1 cellular context compared by ENCODE assay signal in genomic region chr4:24583451-24584174, GRCh38.
A peak's percentile ranks its signal among the peaks of the same experiment; 100 is the strongest.
TF ChIP-seq lines count a peak whose summit lies in the region.

No MANE protein-coding gene starts in this region.

TF ChIP-seq in GM12878, 131 proteins besides CTCF, POLR2A, EP300 and RAD21 (continued from another document and continues in another):
- TF ChIP-seq ZBTB4 (CRISPR knock-in tag; IDR thresholded peaks at IDR 0.05) = no peak
- TF ChIP-seq ATF7 (IDR thresholded peaks at IDR 0.05; ENCODE audit: low read depth) = no peak
- TF ChIP-seq SIN3A (IDR thresholded peaks at IDR 0.05; ENCODE audit: low read depth, low read length) = peak; percentile 67; the same call in 1 of the 2 replicates
- 0 out of 2 replicates have a peak, but pooled peaks have one; percentile 30 for TF ChIP-seq TCF7 (IDR thresholded peaks at IDR 0.05; ENCODE audit: borderline replicate concordance)
- TF ChIP-seq JUND (IDR thresholded peaks at IDR 0.05; ENCODE audit: low read depth, low read length) = no peak
- TF ChIP-seq IKZF1 (conservative IDR thresholded peaks at IDR 0.05) = no peak; the same call in 1 of the 2 replicates
- TF ChIP-seq EGR1 (IDR thresholded peaks at IDR 0.05; ENCODE audit: borderline replicate concordance in 1 of 2, low read depth in 2 of 2, low read length in 2 of 2) = peak in 1 of 2 experiments; percentile 45; a peak in 1 of 3 replicates
- TF ChIP-seq RELB (IDR thresholded peaks at IDR 0.05; ENCODE audit: low read depth) = 0 out of 2 replicates have a peak, but pooled peaks have one; percentile 42
- TF ChIP-seq NFXL1 (IDR thresholded peaks at IDR 0.05; ENCODE audit: borderline replicate concordance) = no peak
- TF ChIP-seq ZNF274 (IDR thresholded peaks at IDR 0.05; ENCODE audit: insufficient read depth, insufficient read length) = no peak
- TF ChIP-seq ESRRA (IDR thresholded peaks at IDR 0.05; ENCODE audit: low read length) = no peak
- peak; percentile 60 for TF ChIP-seq GABPA (IDR thresholded peaks at IDR 0.05; ENCODE audit: low read depth)
- TF ChIP-seq SIX5 (IDR thresholded peaks at IDR 0.05; ENCODE audit: low read depth, low read length, severe bottlenecking) = no peak
- TF ChIP-seq RFX5 (IDR thresholded peaks at IDR 0.05; ENCODE audit: low read depth, low read length) = no peak
- no peak for TF ChIP-seq NR2C2 (IDR thresholded peaks at IDR 0.05; ENCODE audit: borderline replicate concordance, control insufficient read depth, insufficient read length, low read depth)
- no peak for TF ChIP-seq SREBF1 (IDR thresholded peaks at IDR 0.05; ENCODE audit: low read length)
- peak; percentile 69; the same call in 1 of the 2 replicates for TF ChIP-seq SPI1 (IDR thresholded peaks at IDR 0.05; ENCODE audit: borderline replicate concordance, insufficient read depth, low read depth, low read length)
- peak; percentile 45; the same call in 1 of the 2 replicates for TF ChIP-seq RUNX3 (IDR thresholded peaks at IDR 0.05; ENCODE audit: low read length)
- TF ChIP-seq FOXM1 (IDR thresholded peaks at IDR 0.05; ENCODE audit: low read depth, low read length) = no peak
- no peak for TF ChIP-seq ASH2L (IDR thresholded peaks at IDR 0.05; ENCODE audit: borderline replicate concordance, low read depth)
- TF ChIP-seq PKNOX1 (IDR thresholded peaks at IDR 0.05) = no peak
- no peak for TF ChIP-seq TAF1 (IDR thresholded peaks at IDR 0.05; ENCODE audit: borderline replicate concordance, low read depth, low read length)
- TF ChIP-seq MXI1 (IDR thresholded peaks at IDR 0.05; ENCODE audit: low read depth, low read length) = peak; percentile 72
- no peak for TF ChIP-seq MEF2B (IDR thresholded peaks at IDR 0.05; ENCODE audit: partially characterized antibody, poor library complexity, severe bottlenecking)
- no peak for TF ChIP-seq SRF (IDR thresholded peaks at IDR 0.05; ENCODE audit: low read depth in 2 of 2, low read length in 2 of 2)
- TF ChIP-seq CREM (IDR thresholded peaks at IDR 0.05; ENCODE audit: low read depth) = no peak
- no peak for TF ChIP-seq BMI1 (IDR thresholded peaks at IDR 0.05; ENCODE audit: borderline replicate concordance)
- TF ChIP-seq ZBED1 (IDR thresholded peaks at IDR 0.05; ENCODE audit: borderline replicate concordance) = no peak
- no peak for TF ChIP-seq BCL3 (IDR thresholded peaks at IDR 0.05; ENCODE audit: borderline replicate concordance, insufficient read depth, low read depth, low read length, poor library complexity, severe bottlenecking)
- no peak for TF ChIP-seq TCF12 (IDR thresholded peaks at IDR 0.05; ENCODE audit: low read depth, low read length)
- TF ChIP-seq YBX1 (IDR thresholded peaks at IDR 0.05) = no peak
- no peak for TF ChIP-seq ZNF384 (IDR thresholded peaks at IDR 0.05; ENCODE audit: borderline replicate concordance, low read depth, low read length)
- no peak for TF ChIP-seq HDGF (IDR thresholded peaks at IDR 0.05)
- TF ChIP-seq IKZF2 (IDR thresholded peaks at IDR 0.05) = peak; percentile 37 to 50; a peak in 3 of 4 replicates
- TF ChIP-seq MYB (IDR thresholded peaks at IDR 0.05; ENCODE audit: borderline replicate concordance, low read depth, low read length) = no peak
- no peak for TF ChIP-seq USF2 (IDR thresholded peaks at IDR 0.05; ENCODE audit: borderline replicate concordance, low read depth, low read length)
- no peak for TF ChIP-seq PAX8 (IDR thresholded peaks at IDR 0.05)
- TF ChIP-seq GATAD2B (conservative IDR thresholded peaks at IDR 0.05; ENCODE audit: low read depth) = no peak
- TF ChIP-seq TARDBP (IDR thresholded peaks at IDR 0.05; ENCODE audit: borderline replicate concordance) = no peak
- no peak for TF ChIP-seq ATF3 (IDR thresholded peaks at IDR 0.05; ENCODE audit: borderline replicate concordance, extremely low read depth, low read depth, low read length)
- TF ChIP-seq RB1 (IDR thresholded peaks at IDR 0.05; ENCODE audit: borderline replicate concordance) = peak; percentile 56; the same call in 1 of the 2 replicates
- peak; percentile 72 for TF ChIP-seq NBN (IDR thresholded peaks at IDR 0.05)
- 0 out of 2 replicates have a peak, but pooled peaks have one; percentile 18 for TF ChIP-seq HCFC1 (IDR thresholded peaks at IDR 0.05; ENCODE audit: low read length)
- no peak for TF ChIP-seq SMAD1 (IDR thresholded peaks at IDR 0.05; ENCODE audit: low read depth, partially characterized antibody)
- TF ChIP-seq KAT2A (conservative IDR thresholded peaks at IDR 0.05; ENCODE audit: control insufficient read depth, low read depth, low read length) = no peak
- TF ChIP-seq NKRF (conservative IDR thresholded peaks at IDR 0.05) = peak; percentile 66
- TF ChIP-seq EED (IDR thresholded peaks at IDR 0.05; ENCODE audit: low read depth) = no peak; the same call in 1 of the 2 replicates
- TF ChIP-seq IRF5 (IDR thresholded peaks at IDR 0.05; ENCODE audit: borderline replicate concordance) = no peak
- no peak; the same call in 1 of the 2 replicates for TF ChIP-seq MTA3 (IDR thresholded peaks at IDR 0.05; ENCODE audit: borderline replicate concordance, low read length)
- no peak for TF ChIP-seq CHD2 (IDR thresholded peaks at IDR 0.05; ENCODE audit: borderline replicate concordance, low read depth, low read length)
- no peak for TF ChIP-seq ATF2 (IDR thresholded peaks at IDR 0.05; ENCODE audit: low read length)
- no peak for TF ChIP-seq NR2F1 (conservative IDR thresholded peaks at IDR 0.05)
- no peak for TF ChIP-seq CHD4 (IDR thresholded peaks at IDR 0.05)
- TF ChIP-seq RCOR1 (conservative IDR thresholded peaks at IDR 0.05; ENCODE audit: low read depth, low read length) = no peak
- no peak for TF ChIP-seq SMAD5 (IDR thresholded peaks at IDR 0.05; ENCODE audit: low read depth)
- peak; percentile 45; the same call in 1 of the 2 replicates for TF ChIP-seq MLLT1 (IDR thresholded peaks at IDR 0.05)
- no peak for TF ChIP-seq NRF1 (conservative IDR thresholded peaks at IDR 0.05; ENCODE audit: low read depth, low read length)
- no peak for TF ChIP-seq SP1 (IDR thresholded peaks at IDR 0.05; ENCODE audit: low read depth, low read length)
